ENCODE assay signal across 23 cellular contexts in genomic region chr10:129440722-129441316, GRCh38.
"Had no signal": no experiment of that assay in that cellular context is flagged by ENCODE, and none has a peak within 500 bp of the region (broad histone marks: within the 10 kb centered on the region; RNA-seq: fewer than 3 reads in every experiment).

No MANE protein-coding gene starts in this region.

- H3K36me3 ChIP-seq: SJCRH30 had no signal

- H3K27ac ChIP-seq: PC-9, RWPE1, SJCRH30, SK-N-MC had no signal

- H3K4me3 Mint-ChIP-seq: T-cell had no signal

- H3K36me3 Mint-ChIP-seq: T-cell had no signal

- H3K4me2 ChIP-seq: PC-9 had no signal

- H3K9me3 Mint-ChIP-seq: T-cell had no signal

- H3K4me1 Mint-ChIP-seq: T-cell had no signal

- H2AFZ ChIP-seq: PC-9 had no signal

- H3K4me3 ChIP-seq: PC-9, SJCRH30, SK-N-MC had no signal

- DNase-seq: MM.1S, NCI-H1048, NCI-H1092 treated with DMSO at 0.1 percent for 48 hours, NCI-H1105 treated with DMSO at 0.1 percent for 48 hours, NCI-H146, NCI-H1694 treated with DMSO at 0.1 percent for 48 hours, NCI-H187 treated with DMSO at 0.1 percent for 48 hours, NCI-H2081, NCI-H2227 treated with DMSO at 0.1 percent for 48 hours, NCI-H446, NCI-H510A treated with DMSO at 0.1 percent for 48 hours, NCI-H524 treated with DMSO at 0.1 percent for 48 hours, NCI-H526 treated with DMSO at 0.1 percent for 48 hours, NCI-H774, PC-9, SIG-M5, T-cell had no signal

- H3K27ac Mint-ChIP-seq: T-cell had no signal

- ATAC-seq: Panc1, Right ventricle myocardium inferior, SK-N-SH treated with all-trans-retinoic acid at 6 μM for 48 hours, T-cell had no signal

- H3K9me3 ChIP-seq: SJCRH30 had no signal
